9 cellular contexts compared by ENCODE assay signal in the genomic region with DNA sequence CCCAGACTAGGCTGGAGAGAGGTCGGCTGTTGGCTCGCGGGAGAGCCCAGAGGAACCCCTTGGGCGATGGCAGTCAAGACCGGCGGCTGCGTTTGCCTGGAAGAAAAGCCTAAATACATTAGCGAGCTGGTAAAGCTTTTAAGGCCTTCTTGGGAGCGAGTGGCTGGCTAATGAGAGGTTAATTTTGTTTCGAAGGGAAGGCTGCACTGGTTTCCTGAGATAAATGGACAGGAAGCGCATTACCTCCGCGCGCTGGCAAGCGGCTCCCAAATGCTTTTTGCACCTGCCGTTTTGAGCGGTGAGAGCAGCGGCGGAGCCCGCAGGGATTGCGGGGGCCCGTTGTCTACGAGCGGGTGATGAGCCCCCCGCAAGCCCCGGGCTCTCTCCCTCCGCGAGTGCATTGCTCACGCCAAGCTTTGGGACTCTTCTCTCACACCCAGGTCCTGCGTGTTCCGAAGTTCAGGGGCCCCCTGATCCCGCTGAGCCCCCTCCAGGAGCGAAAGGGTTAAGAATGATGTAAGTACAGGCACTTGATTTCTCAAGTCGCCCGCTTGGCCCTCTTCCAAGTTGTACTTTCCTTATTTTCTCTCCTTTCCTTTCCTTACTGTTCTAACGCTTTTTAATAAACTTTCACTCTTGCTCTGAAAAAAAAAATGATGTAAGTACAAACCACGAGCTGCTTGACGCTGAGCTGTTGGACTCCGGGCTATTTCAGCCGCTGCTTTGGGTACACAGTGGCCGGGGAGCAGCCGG. TPM values are rescaled to one million over a fixed set of nuclear protein-coding genes. Genes with fewer than 3 reads are reported as not detected.
DNase-seq lines count a peak whose midpoint lies in the region; ATAC-seq, FAIRE-seq and TF ChIP-seq lines count a peak whose summit lies in the region.
"Had no signal": no experiment of that assay in that cellular context is flagged by ENCODE, and none has a peak within 500 bp of the region (broad histone marks: within the 10 kb centered on the region; RNA-seq: fewer than 3 reads in every experiment).

No MANE protein-coding gene starts in this region.

- peaks cover 26% of the 10 kb centered on the region for H3K79me2 ChIP-seq in endothelial cell of umbilical vein (ENCODE audit: control insufficient read depth, insufficient read depth, low read length)

- H3K9ac ChIP-seq in endothelial cell of umbilical vein (replicated peaks; ENCODE audit: extremely low read depth, insufficient read depth, low read length) = peak overlapping the region; percentile 87
- peak overlapping the region; percentile 74 for H3K9ac ChIP-seq in mucosa of stomach (ENCODE audit: low read length)

- TF ChIP-seq CTCF in GM10266 (IDR thresholded peaks at IDR 0.05; ENCODE audit: control insufficient read depth, insufficient read depth, low read depth, missing control alignments) = no peak
- TF ChIP-seq CTCF in endothelial cell of umbilical vein (IDR thresholded peaks at IDR 0.05; ENCODE audit: extremely low read depth in 1 of 2, insufficient read depth in 1 of 2, low read depth in 1 of 2, low read length in 2 of 2) = no peak
- no peak for TF ChIP-seq CTCF in tibial artery (IDR thresholded peaks at IDR 0.05)

- no peaks in the 10 kb centered on the region for H4K20me1 ChIP-seq in endothelial cell of umbilical vein (replicated peaks; ENCODE audit: control insufficient read depth, extremely low read depth, insufficient read depth, low read length)

- peak overlapping the region; percentile 98 for H3K4me2 ChIP-seq in endothelial cell of umbilical vein (ENCODE audit: insufficient read depth, low read length)

- intact Hi-C loops in endothelial cell of umbilical vein (cut with micrococcal nuclease) = loop anchor here (2.0 to 10.0 kb wide), 7 partner anchors 292 to 1888 kb away; partner anchors contain the start of gene LNPEP
- intact Hi-C loops in tibial artery (cut with DNase I; ENCODE audit: low total_unique reads) = loop anchor here (5.0 kb wide), 1 partner anchor 1588 kb away; the partner anchor contains the start of gene RIOK2

- BruUV-seq in endothelial cell of umbilical vein (replicated peaks; lab: Mats Ljungman, UMichigan) = no TSS peak

- POLR2A ChIA-PET in endothelial cell of umbilical vein (lab: Charles Lee) = interaction anchor here (0.6 kb wide), 2 partner anchors 723 to 1447 kb away, joined by 4 read pairs; no protein-coding TSS in a partner anchor

- peak overlapping the region; percentile 73 for H3K27ac ChIP-seq in endothelial cell of umbilical vein (ENCODE audit: insufficient read depth, low read depth, low read length)
- H3K27ac ChIP-seq in tibial artery = peak overlapping the region; percentile 76 to 80

- peak overlapping the region; percentile 99 for H2AFZ ChIP-seq in endothelial cell of umbilical vein (ENCODE audit: low read depth, low read length)

- H3K36me3 ChIP-seq in endothelial cell of umbilical vein (ENCODE audit: control insufficient read depth in 2 of 2, extremely low read depth in 1 of 2, insufficient read depth in 2 of 2, low read length in 2 of 2) (no peaks in the 10 kb centered on the region), mucosa of stomach (ENCODE audit: control insufficient read depth, insufficient read depth, low read length) (no peaks in the 10 kb centered on the region), tibial artery (no peaks in the 10 kb centered on the region)

- no peaks in the 10 kb centered on the region for H3K9me3 ChIP-seq in endothelial cell of umbilical vein (replicated peaks; ENCODE audit: control insufficient read depth, insufficient read depth, low read length)
- no peaks in the 10 kb centered on the region for H3K9me3 ChIP-seq in mucosa of stomach (ENCODE audit: control insufficient read depth, low read length)
- H3K9me3 ChIP-seq in tibial artery = no peaks in the 10 kb centered on the region

- peak overlapping the region; percentile 70 to 96 (median 90) for H3K4me3 ChIP-seq in endothelial cell of umbilical vein (replicated peaks in 1 of 3; ENCODE audit: insufficient read depth in 1 of 3, low read depth in 1 of 3, low read length in 3 of 3)
- H3K4me3 ChIP-seq in mucosa of stomach (ENCODE audit: low read length) = peak overlapping the region; percentile 89
- H3K4me3 ChIP-seq in tibial artery = peak overlapping the region; percentile 62 to 73

- no peak for ATAC-seq in GM19023 (IDR thresholded peaks at IDR 0.05; ENCODE audit: unreplicated experiment)
- ATAC-seq: activated naive CD4-positive, alpha-beta T cell treated with anti-CD3 and anti-CD28 coated beads, Interleukin-2, amount 50 U/mL, for 72 hours had no signal

- CTCF ChIA-PET in endothelial cell of umbilical vein (lab: Charles Lee) = interaction anchor here (1.0 to 7.2 kb wide), 18 partner anchors 10 to 1539 kb away, joined by 3 to 94 read pairs (median 10); no protein-coding TSS in a partner anchor

- H3K4me1 ChIP-seq in endothelial cell of umbilical vein (ENCODE audit: control insufficient read depth, extremely low read depth, insufficient read depth, low read length) (peaks cover 24% of the 10 kb centered on the region), mucosa of stomach (ENCODE audit: control insufficient read depth, insufficient read depth, low read length) (peaks cover 9% of the 10 kb centered on the region), tibial artery (peaks cover 0 to 33% (median 21%) of the 10 kb centered on the region in 4 donors)

- H3K9me1 ChIP-seq in endothelial cell of umbilical vein (replicated peaks; ENCODE audit: control insufficient read depth, extremely low read depth, insufficient read depth, low read length) = no peaks in the 10 kb centered on the region

- dilution Hi-C loops in endothelial cell of umbilical vein (cut with MboI; ENCODE audit: extremely low pct_ligation_motif_present, low sequenced_read_pairs) = no loop called here

- H3K27me3 ChIP-seq in endothelial cell of umbilical vein (ENCODE audit: control insufficient read depth in 2 of 2, insufficient read depth in 2 of 2, low read length in 2 of 2) = no peaks in the 10 kb centered on the region
- no peaks in the 10 kb centered on the region for H3K27me3 ChIP-seq in mucosa of stomach (ENCODE audit: control insufficient read depth, insufficient read depth, low read length)
- H3K27me3 ChIP-seq in tibial artery = no peaks in the 10 kb centered on the region

- FAIRE-seq in endothelial cell of umbilical vein (lab: Jason Lieb, UNC) = peak; percentile 87
- no peak for FAIRE-seq in H54 (lab: Jason Lieb, UNC)

- DNase-seq in GM10266 (ENCODE audit: extremely low spot score) (peak; percentile 48), NCI-H1092 (lab: John Stamatoyannopoulos, UW) (peak; percentile 48), endothelial cell of umbilical vein (ENCODE audit: low read depth, low spot score) (peak; percentile 74), tibial artery (peak; percentile 68 to 82), H54 (ENCODE audit: insufficient read length, low spot score) (no peak)
- DNase-seq in activated CD4-positive, alpha-beta T cell treated with anti-CD3 and anti-CD28 coated beads for 48 hours = peak; percentile 25

- TF ChIP-seq POLR2A in endothelial cell of umbilical vein (IDR thresholded peaks at IDR 0.05; ENCODE audit: low read depth, low read length) = no peak
- no peak for TF ChIP-seq POLR2A in H54 (IDR thresholded peaks at IDR 0.05; ENCODE audit: low read depth, low read length)

TF ChIP-seq in endothelial cell of umbilical vein, 7 proteins besides CTCF, POLR2A, EP300 and RAD21:
- TF ChIP-seq EZH2 (IDR thresholded peaks at IDR 0.05; ENCODE audit: borderline replicate concordance, low read depth, low read length, severe bottlenecking) (no peak), POLR2AphosphoS5 (IDR thresholded peaks at IDR 0.05; ENCODE audit: insufficient read depth, low read depth, low read length) (peak; percentile 26), JUN (IDR thresholded peaks at IDR 0.05; ENCODE audit: borderline replicate concordance, insufficient read depth, insufficient read length, low read depth) (no peak)

RNA-seq across cellular contexts. Expression of gene RGMB, which starts 3.1 kb away (rescaled TPM):
- total RNA-seq in endothelial cell of umbilical vein = 27.5 and 31.3 TPM in 2 replicates
- 15.0 and 16.2 TPM in 2 replicates for polyA plus RNA-seq in endothelial cell of umbilical vein
- polyA plus RNA-seq in endothelial cell of umbilical vein (2011; cell fraction: cytosol; rRNA removed) = 13.5 and 14.2 TPM in 2 replicates
- polyA plus RNA-seq in endothelial cell of umbilical vein (2011; cell fraction: nucleus; rRNA removed) = 29.2 and 29.3 TPM in 2 replicates
- 11.3 and 14.2 TPM in 2 replicates for polyA plus RNA-seq in endothelial cell of umbilical vein (2012)
- 32.2 and 38.1 TPM in 2 replicates for polyA minus RNA-seq in endothelial cell of umbilical vein
- polyA minus RNA-seq in endothelial cell of umbilical vein (2011; cell fraction: cytosol; rRNA and poly(A)+ RNA removed) = 13.5 TPM
- polyA minus RNA-seq in endothelial cell of umbilical vein (2011; cell fraction: nucleus; rRNA and poly(A)+ RNA removed) = 60.5 and 67.9 TPM in 2 replicates
